ENCODE assay signal across 20 cellular contexts in the genomic region with DNA sequence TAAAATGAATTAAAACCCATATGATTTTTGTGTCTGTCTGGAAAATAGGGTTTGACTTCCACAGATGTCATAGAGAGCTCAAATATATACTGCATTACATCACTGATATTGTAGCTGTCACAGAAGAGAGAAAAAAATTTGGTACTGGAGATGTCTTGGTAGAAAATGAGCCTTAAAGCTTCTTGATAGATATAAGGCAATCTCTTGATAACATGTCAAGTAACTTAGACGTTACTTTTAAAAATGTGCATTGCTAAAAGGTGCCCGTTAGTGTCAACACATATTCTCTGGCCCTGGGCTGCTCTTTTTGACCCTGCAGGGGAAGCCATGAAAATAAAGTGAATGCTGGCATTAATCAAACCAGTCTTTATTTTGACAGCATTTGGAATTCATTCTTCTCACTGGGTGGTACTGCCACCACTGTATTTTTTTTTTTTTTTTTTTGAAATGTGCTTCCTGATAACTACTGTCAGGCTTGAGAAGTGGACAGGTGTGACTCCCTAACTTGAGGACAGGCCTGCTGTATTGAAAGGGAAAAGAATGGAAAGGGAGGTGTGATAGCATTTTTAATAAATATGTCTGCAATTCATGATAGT.
"Had no signal": no experiment of that assay in that cellular context is flagged by ENCODE, and none has a peak within 500 bp of the region (broad histone marks: within the 10 kb centered on the region; RNA-seq: fewer than 3 reads in every experiment).

No MANE protein-coding gene starts in this region.

- DNase-seq: IMR-90, Karpas-422, KG1, MG63, NCI-H1092, NCI-H1105 treated with DMSO at 0.1 percent for 48 hours, NCI-H1436 treated with DMSO at 0.1 percent for 48 hours, NCI-H187, NCI-H2029, NCI-H2081 treated with DMSO at 0.1 percent for 48 hours, NCI-H2227 treated with DMSO at 0.1 percent for 48 hours, NCI-H524, NCI-H526 treated with DMSO at 0.1 percent for 48 hours, NCI-H774, Right ventricle myocardium superior, RPMI8226, SIG-M5, SK-N-SH, SW 1271, T-cell had no signal

- H3K36me3 Mint-ChIP-seq: T-cell had no signal

- H3K4me3 Mint-ChIP-seq: T-cell had no signal

- H3K27ac Mint-ChIP-seq: T-cell had no signal

- H3K9me3 Mint-ChIP-seq: T-cell had no signal
